Comparison of ENCODE assay signal across 16 cellular contexts in the genomic region with DNA sequence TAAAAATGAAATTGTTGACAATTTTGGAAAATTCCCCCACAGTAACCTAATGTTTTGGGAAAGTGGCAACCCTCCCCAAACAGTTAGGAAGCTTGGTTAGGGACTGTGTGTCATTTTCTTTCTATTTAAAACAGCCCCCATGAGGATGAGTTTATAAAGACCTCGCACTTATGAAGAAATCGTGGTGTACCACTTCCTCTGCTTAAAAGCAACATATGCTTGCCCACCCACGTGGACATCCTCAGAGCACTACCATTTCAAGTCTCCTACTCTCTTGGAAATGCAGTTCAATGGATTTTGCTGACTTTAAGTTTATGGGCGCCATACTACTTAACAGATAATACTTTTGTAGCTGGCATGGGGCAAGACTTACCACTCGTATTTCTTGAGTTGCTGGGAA.
"Had no signal": no experiment of that assay in that cellular context is flagged by ENCODE, and none has a peak within 500 bp of the region (broad histone marks: within the 10 kb centered on the region; RNA-seq: fewer than 3 reads in every experiment).

No MANE protein-coding gene starts in this region.

- H3K9me3 ChIP-seq: right atrium auricular region, suprapubic skin had no signal

- DNase-seq: activated CD4-positive, alpha-beta T cell treated with anti-CD3 and anti-CD28 coated beads, Interleukin-2, amount 50 U/mL, for 1 hour; activated naive CD4-positive, alpha-beta T cell; activated T-cell treated with anti-CD3 and anti-CD28 coated beads for 4 hours; aorta; cortex of kidney; effector memory CD4-positive, alpha-beta T cell; foreskin keratinocyte; kidney glomerular epithelial cell; left ventricle myocardium superior; small intestine; stimulated activated CD4-positive, alpha-beta T cell treated with anti-CD3 and anti-CD28 coated beads, Interleukin-4, amount 100 ng/mL, for 4 hours; stimulated activated CD8-positive, alpha-beta memory T cell treated with anti-CD3 and anti-CD28 coated beads, Interleukin-4, amount 100 ng/mL, for 48 hours; stimulated activated naive CD8-positive, alpha-beta T cell treated with anti-CD3 and anti-CD28 coated beads, Interleukin-15, Interleukin-2, amounts not matched to agents 100 U/mL and 50 U/mL, for 24 hours had no signal

- H3K4me3 ChIP-seq: right atrium auricular region, suprapubic skin had no signal

- H3K4me1 ChIP-seq: foreskin keratinocyte, right atrium auricular region, suprapubic skin had no signal

- H3K27ac ChIP-seq: foreskin keratinocyte, right atrium auricular region, suprapubic skin had no signal

- ATAC-seq: activated CD4-positive, CD25-positive, alpha-beta regulatory T cell treated with anti-CD3 and anti-CD28 coated beads, Interleukin-2, amount 50 U/mL, for 24 hours; foreskin keratinocyte; left ventricle myocardium superior; stimulated activated naive CD8-positive, alpha-beta T cell treated with anti-CD3 and anti-CD28 coated beads, Interleukin-15, Interleukin-2, amounts not matched to agents 100 U/mL and 50 U/mL, for 24 hours had no signal

- H3K36me3 ChIP-seq: right atrium auricular region, suprapubic skin had no signal

- H3K27me3 ChIP-seq: foreskin keratinocyte, right atrium auricular region, suprapubic skin had no signal
